8 cellular contexts compared by ENCODE assay signal in the genomic region with DNA sequence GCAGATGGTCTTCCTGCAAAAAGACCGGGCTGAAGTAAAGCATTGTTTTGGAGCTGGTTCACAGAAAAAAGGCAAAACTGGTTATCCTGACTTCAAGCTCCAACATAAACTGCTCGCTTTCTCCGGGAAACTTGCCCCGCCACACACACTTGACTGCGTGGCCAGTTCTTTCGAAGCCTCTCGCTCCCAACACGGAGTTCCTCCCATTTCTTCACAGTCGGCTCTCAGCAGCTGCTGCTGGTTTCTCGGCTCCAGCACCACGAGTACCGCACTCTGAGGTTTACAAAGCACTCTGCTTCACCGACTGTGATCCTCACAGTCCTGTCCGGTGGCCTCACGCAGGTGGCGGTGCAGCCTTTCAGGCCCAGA. TPM values are rescaled to one million over a fixed set of nuclear protein-coding genes. Genes with fewer than 3 reads are reported as not detected.
DNase-seq lines count a peak whose midpoint lies in the region; ATAC-seq and TF ChIP-seq lines count a peak whose summit lies in the region.

No MANE protein-coding gene starts in this region.

- H3K36me3 Mint-ChIP-seq in activated naive CD4-positive, alpha-beta T cell treated with anti-CD3 and anti-CD28 coated beads, Interleukin-2, amount 10 ng/mL, durations not matched to agents 7 days and 5 days = peaks cover 45% of the 10 kb centered on the region
- H3K36me3 Mint-ChIP-seq in T-cell (peaks cover 15% of the 10 kb centered on the region), progenitor cell of endocrine pancreas (ENCODE audit: insufficient read depth) (peaks cover 8% of the 10 kb centered on the region)

- peak overlapping the region; percentile 85 for H3K4me3 ChIP-seq in fibroblast of villous mesenchyme (ENCODE audit: low read depth, low read length)

- CTCF ChIA-PET in activated naive CD4-positive, alpha-beta T cell treated with anti-CD3 and anti-CD28 coated beads, Interleukin-2, amount 10 ng/mL, durations not matched to agents 7 days and 5 days (lab: Charles Lee) = interaction anchor here (1.2 to 1.3 kb wide), 2 partner anchors 33 to 59 kb away, joined by 3 to 4 read pairs; a partner anchor contains a TSS
- CTCF ChIA-PET in T-cell (lab: Charles Lee) = interaction anchor here (0.5 to 1.9 kb wide), 6 partner anchors 33 to 256 kb away, joined by 3 to 14 read pairs (median 6); a partner anchor contains a TSS

- peak in 1 of 4 experiments; percentile 36 for ATAC-seq in T-cell (replicated peaks in 1 of 4)
- ATAC-seq in HG03280 (IDR thresholded peaks at IDR 0.05; ENCODE audit: unreplicated experiment) = no peak

- no peak for DNase-seq in activated naive CD4-positive, alpha-beta T cell treated with anti-CD3 and anti-CD28 coated beads, Interleukin-2, amount 10 ng/mL, durations not matched to agents 7 days and 5 days
- no peak for DNase-seq in activated naive CD4-positive, alpha-beta T cell treated with anti-CD3 and anti-CD28 coated beads, Interleukin-2, amount 50 U/mL, for 16 hours
- DNase-seq in T-cell = no peak
- DNase-seq in fibroblast of villous mesenchyme (ENCODE audit: low read depth) = no peak
- no peak for DNase-seq in progenitor cell of endocrine pancreas (ENCODE audit: low spot score, unreplicated experiment)
- DNase-seq in mesenteric fat pad (ENCODE audit: low spot score) = no peak
- DNase-seq in epidermal melanocyte (ENCODE audit: insufficient read length, low spot score) = no peak

- no peaks in the 10 kb centered on the region for H3K9me3 Mint-ChIP-seq in activated naive CD4-positive, alpha-beta T cell treated with anti-CD3 and anti-CD28 coated beads, Interleukin-2, amount 10 ng/mL, durations not matched to agents 7 days and 5 days
- H3K9me3 Mint-ChIP-seq in T-cell = no peaks in the 10 kb centered on the region
- H3K9me3 Mint-ChIP-seq in progenitor cell of endocrine pancreas (ENCODE audit: low read depth) = no peaks in the 10 kb centered on the region

- TF ChIP-seq CTCF in fibroblast of villous mesenchyme (IDR thresholded peaks at IDR 0.05; ENCODE audit: insufficient read depth, low read depth, low read length) = no peak
- no peak for TF ChIP-seq CTCF in progenitor cell of endocrine pancreas (IDR thresholded peaks at IDR 0.05; ENCODE audit: unreplicated experiment)

- no peaks in the 10 kb centered on the region for H3K27me3 Mint-ChIP-seq in activated naive CD4-positive, alpha-beta T cell treated with anti-CD3 and anti-CD28 coated beads, Interleukin-2, amount 10 ng/mL, durations not matched to agents 7 days and 5 days
- H3K27me3 Mint-ChIP-seq in T-cell (no peaks in the 10 kb centered on the region), progenitor cell of endocrine pancreas (no peaks in the 10 kb centered on the region)

- H3K27ac Mint-ChIP-seq in activated naive CD4-positive, alpha-beta T cell treated with anti-CD3 and anti-CD28 coated beads, Interleukin-2, amount 10 ng/mL, durations not matched to agents 7 days and 5 days = peak overlapping the region; percentile 99
- H3K27ac Mint-ChIP-seq in T-cell (peak overlapping the region; percentile 95 to 97), progenitor cell of endocrine pancreas (peak overlapping the region; percentile 94)

- H3K4me1 Mint-ChIP-seq in activated naive CD4-positive, alpha-beta T cell treated with anti-CD3 and anti-CD28 coated beads, Interleukin-2, amount 10 ng/mL, durations not matched to agents 7 days and 5 days = peaks cover 40% of the 10 kb centered on the region
- H3K4me1 Mint-ChIP-seq in T-cell = peaks cover 20 to 25% (median 20%) of the 10 kb centered on the region in 3 donors
- peaks cover 21% of the 10 kb centered on the region for H3K4me1 Mint-ChIP-seq in progenitor cell of endocrine pancreas (ENCODE audit: low read depth)

- H3K4me3 Mint-ChIP-seq in activated naive CD4-positive, alpha-beta T cell treated with anti-CD3 and anti-CD28 coated beads, Interleukin-2, amount 10 ng/mL, durations not matched to agents 7 days and 5 days = peak overlapping the region; percentile 89
- H3K4me3 Mint-ChIP-seq in T-cell (peak overlapping the region; percentile 92 to 99 (median 93)), progenitor cell of endocrine pancreas (ENCODE audit: low read depth) (peak overlapping the region; percentile 96)

- POLR2A ChIA-PET in T-cell (lab: Charles Lee) = interaction anchor here (0.9 to 1.2 kb wide), 4 partner anchors 31 to 56 kb away, joined by 3 to 6 read pairs (median 4); a partner anchor contains a TSS

RNA-seq across cellular contexts. Expression of a gene that starts 0.2 kb away (rescaled TPM):
- total RNA-seq in T-cell = 1 to 10 TPM; 2.2 to 7.5 (median 3.2) TPM
- 31.9 and 53.1 TPM in 2 replicates for total RNA-seq in fibroblast of villous mesenchyme
- total RNA-seq in progenitor cell of endocrine pancreas = 52.7 and 58.3 TPM in 2 replicates
- 2.2 TPM for total RNA-seq in mesenteric fat pad

RNA-seq across cellular contexts. Expression of a gene that starts 32.6 kb away (rescaled TPM):
- total RNA-seq in T-cell = 100 to 1,000 TPM in 1 of 5 donors, 10 to 100 TPM in 4; 51.0 to 103 (median 88.5) TPM
- 216 and 383 TPM in 2 replicates for total RNA-seq in fibroblast of villous mesenchyme
- total RNA-seq in progenitor cell of endocrine pancreas = 162 and 164 TPM in 2 replicates
- total RNA-seq in mesenteric fat pad = 106 TPM

RNA-seq across cellular contexts. Expression of a gene that starts 55.4 kb away (rescaled TPM):
- total RNA-seq in T-cell = not detected
- total RNA-seq in fibroblast of villous mesenchyme = not detected in 2 replicates
- 0.50 and 0.55 TPM in 2 replicates for total RNA-seq in progenitor cell of endocrine pancreas
- total RNA-seq in mesenteric fat pad = not detected

RNA-seq across cellular contexts. Expression of a gene that starts 55.9 kb away (rescaled TPM):
- total RNA-seq in T-cell = 10 to 100 TPM; 20.0 to 33.0 (median 29.9) TPM
- 69.3 and 111 TPM in 2 replicates for total RNA-seq in fibroblast of villous mesenchyme
- total RNA-seq in progenitor cell of endocrine pancreas = 68.0 and 74.0 TPM in 2 replicates
- 71.7 TPM for total RNA-seq in mesenteric fat pad
